8 cellular contexts compared by ENCODE assay signal in genomic region chr1:108559215-108560142, GRCh38. TPM values are rescaled to one million over a fixed set of nuclear protein-coding genes. Genes with fewer than 3 reads are reported as not detected.
DNase-seq lines count a peak whose midpoint lies in the region; ATAC-seq and TF ChIP-seq lines count a peak whose summit lies in the region.

Gene EEIG2, plus strand, starts transcription at chr1:108560100. Its CDS starts 329 bp downstream, at chr1:108560429.

- peak within 1 kb of the TSS; percentile 77 for H3K27ac Mint-ChIP-seq in activated T-helper 2 cell treated with anti-CD3 and anti-CD28 coated beads, Interferon-gamma antibody, Interleukin-2, Interleukin-4, amounts not matched to agents 10 μg/mL and 5 μg/mL and 100 μg/mL, durations not matched to agents 14 hours and 24 hours and 36 hours

- H3K36me3 ChIP-seq in GM23248 (ENCODE audit: low read depth) (no peaks in the 10 kb centered on the region), KOPT-K1 (ENCODE audit: insufficient read depth, low read length) (no peaks in the 10 kb centered on the region), RWPE2 (ENCODE audit: low read depth) (no peaks in the 10 kb centered on the region), neuron (ENCODE audit: insufficient read depth, low read length) (no peaks in the 10 kb centered on the region), stomach smooth muscle (ENCODE audit: control insufficient read depth in 2 of 2, insufficient read depth in 2 of 2, low read length in 2 of 2) (no peaks in the 10 kb centered on the region)

- peak within 1 kb of the TSS; percentile 95 for H3K4me2 ChIP-seq in GM23248 (ENCODE audit: unreplicated experiment)

- no peaks in the 10 kb centered on the region for H4K20me1 ChIP-seq in GM23248 (ENCODE audit: insufficient read depth)

- H3K4me1 ChIP-seq in GM23248 (ENCODE audit: insufficient read depth) = peaks cover 6% of the 10 kb centered on the region
- H3K4me1 ChIP-seq in RWPE2 (ENCODE audit: insufficient read depth, poor library complexity, severe bottlenecking) = peaks cover 4% of the 10 kb centered on the region
- H3K4me1 ChIP-seq in foreskin keratinocyte = peaks cover 12% of the 10 kb centered on the region
- H3K4me1 ChIP-seq in neuron (ENCODE audit: insufficient read depth, low read length) = peaks cover 7% of the 10 kb centered on the region
- peaks cover 12% of the 10 kb centered on the region for H3K4me1 ChIP-seq in stomach smooth muscle (ENCODE audit: control insufficient read depth, insufficient read depth, low read length)

- no peaks in the 10 kb centered on the region for H3K36me3 Mint-ChIP-seq in activated T-helper 2 cell treated with anti-CD3 and anti-CD28 coated beads, Interferon-gamma antibody, Interleukin-2, Interleukin-4, amounts not matched to agents 10 μg/mL and 5 μg/mL and 100 μg/mL, durations not matched to agents 14 hours and 24 hours and 36 hours (ENCODE audit: low read depth)

- peaks cover 12% of the 10 kb centered on the region; the same call in 1 of the 2 replicates for H3F3A ChIP-seq in GM23248 (ENCODE audit: insufficient read depth)

- H3K4me3 ChIP-seq in GM23248 (peak within 1 kb of the TSS; percentile 77), RWPE2 (ENCODE audit: severe bottlenecking) (peak within 1 kb of the TSS; percentile 51), neuron (ENCODE audit: low read length) (peak within 1 kb of the TSS; percentile 87), stomach smooth muscle (ENCODE audit: low read length in 2 of 2) (peak within 1 kb of the TSS; percentile 56 to 85)

- peaks cover 40% of the 10 kb centered on the region for H3K4me1 Mint-ChIP-seq in activated T-helper 2 cell treated with anti-CD3 and anti-CD28 coated beads, Interferon-gamma antibody, Interleukin-2, Interleukin-4, amounts not matched to agents 10 μg/mL and 5 μg/mL and 100 μg/mL, durations not matched to agents 14 hours and 24 hours and 36 hours (ENCODE audit: low read depth)

- TF ChIP-seq CTCF in RWPE2 (IDR thresholded peaks at IDR 0.05; ENCODE audit: poor library complexity, severe bottlenecking) = peak; percentile 95
- TF ChIP-seq CTCF in foreskin keratinocyte (conservative IDR thresholded peaks at IDR 0.05) = peak; percentile 92

- in situ Hi-C loops in GM23248 (cut with MboI) = no loop called here

- peak within 1 kb of the TSS; percentile 74 for H3K9ac ChIP-seq in GM23248
- peak within 1 kb of the TSS; percentile 46 to 68 for H3K9ac ChIP-seq in stomach smooth muscle (ENCODE audit: low read length in 2 of 2)

- no peaks in the 10 kb centered on the region for H3K9me2 ChIP-seq in GM23248 (ENCODE audit: insufficient read depth)

- peak within 1 kb of the TSS; percentile 53 for H3K27ac ChIP-seq in GM23248
- peak within 1 kb of the TSS; percentile 74 for H3K27ac ChIP-seq in KOPT-K1 (ENCODE audit: low read depth, low read length, poor library complexity, severe bottlenecking)
- no peak within 1 kb of the TSS for H3K27ac ChIP-seq in RWPE2 (ENCODE audit: poor library complexity, severe bottlenecking)
- H3K27ac ChIP-seq in foreskin keratinocyte = no peak within 1 kb of the TSS
- H3K27ac ChIP-seq in stomach smooth muscle (ENCODE audit: low read length) = peak within 1 kb of the TSS; percentile 31

- peak within 1 kb of the TSS; percentile 95 for H3K4me3 Mint-ChIP-seq in activated T-helper 2 cell treated with anti-CD3 and anti-CD28 coated beads, Interferon-gamma antibody, Interleukin-2, Interleukin-4, amounts not matched to agents 10 μg/mL and 5 μg/mL and 100 μg/mL, durations not matched to agents 14 hours and 24 hours and 36 hours (ENCODE audit: low read depth)

- WGBS in GM23248 (ENCODE audit: low coverage in 1 of 2, low lambda C conversion rate in 2 of 2, missing lambda C conversion rate in 2 of 2), 2 experiments = 16 to 26% methylated on average over 30 to 47 of the region's 55 CpGs

- ATAC-seq in RWPE2 (ENCODE audit: low read depth) = peak; percentile 81
- ATAC-seq in foreskin keratinocyte = peak; percentile 92

- DNase-seq in ELR (ENCODE audit: low read depth) = peak; percentile 92
- peak; percentile 92 for DNase-seq in GM23248
- DNase-seq in RWPE2 (ENCODE audit: low spot score) = peak; percentile 58
- DNase-seq in activated T-helper 2 cell treated with anti-CD3 and anti-CD28 coated beads, Interferon-gamma antibody, Interleukin-2, Interleukin-4, amounts not matched to agents 10 μg/mL and 5 μg/mL and 100 μg/mL, durations not matched to agents 14 hours and 24 hours and 36 hours (ENCODE audit: low spot score) = peak; percentile 87
- DNase-seq in foreskin keratinocyte = peak in 1 of 2 donors; percentile 58

- H3K27me3 Mint-ChIP-seq in activated T-helper 2 cell treated with anti-CD3 and anti-CD28 coated beads, Interferon-gamma antibody, Interleukin-2, Interleukin-4, amounts not matched to agents 10 μg/mL and 5 μg/mL and 100 μg/mL, durations not matched to agents 14 hours and 24 hours and 36 hours (ENCODE audit: low read depth) = peaks cover 4% of the 10 kb centered on the region

- peaks cover 33% of the 10 kb centered on the region for H3K79me2 ChIP-seq in GM23248 (ENCODE audit: insufficient read depth)

- intact Hi-C loops in activated T-helper 2 cell treated with anti-CD3 and anti-CD28 coated beads, Interferon-gamma antibody, Interleukin-2, Interleukin-4, amounts not matched to agents 10 μg/mL and 5 μg/mL and 100 μg/mL, durations not matched to agents 14 hours and 24 hours and 36 hours (cut with micrococcal nuclease) = loop anchor here (1.0 to 2.0 kb wide), 3 partner anchors 55 to 133 kb away; partner anchors contain the start of gene PRPF38B

- peak within 1 kb of the TSS; percentile 97 for H2AFZ ChIP-seq in GM23248
- peak within 1 kb of the TSS; percentile 81 for H2AFZ ChIP-seq in neuron (ENCODE audit: low read depth, low read length)

- no peaks in the 10 kb centered on the region for H3K27me3 ChIP-seq in GM23248 (replicated peaks; ENCODE audit: insufficient read depth)
- no peaks in the 10 kb centered on the region for H3K27me3 ChIP-seq in RWPE2 (ENCODE audit: insufficient read depth, poor library complexity, severe bottlenecking)
- H3K27me3 ChIP-seq in foreskin keratinocyte = peaks cover 7% of the 10 kb centered on the region
- peaks cover 16% of the 10 kb centered on the region for H3K27me3 ChIP-seq in neuron (ENCODE audit: insufficient read depth, low read length)
- no peaks in the 10 kb centered on the region for H3K27me3 ChIP-seq in stomach smooth muscle (ENCODE audit: control insufficient read depth in 1 of 2, insufficient read depth in 2 of 2, low read length in 2 of 2)

- no peaks in the 10 kb centered on the region for H3K9me3 ChIP-seq in GM23248 (ENCODE audit: low read depth)
- no peaks in the 10 kb centered on the region for H3K9me3 ChIP-seq in KOPT-K1 (ENCODE audit: insufficient read depth, low read length, poor library complexity, severe bottlenecking)
- H3K9me3 ChIP-seq in RWPE2 (ENCODE audit: severe bottlenecking) = no peaks in the 10 kb centered on the region
- no peaks in the 10 kb centered on the region for H3K9me3 ChIP-seq in neuron (ENCODE audit: low read length)
- H3K9me3 ChIP-seq in stomach smooth muscle (ENCODE audit: control insufficient read depth in 2 of 2, low read length in 2 of 2) = no peaks in the 10 kb centered on the region

- no peaks in the 10 kb centered on the region for H3K9me3 Mint-ChIP-seq in activated T-helper 2 cell treated with anti-CD3 and anti-CD28 coated beads, Interferon-gamma antibody, Interleukin-2, Interleukin-4, amounts not matched to agents 10 μg/mL and 5 μg/mL and 100 μg/mL, durations not matched to agents 14 hours and 24 hours and 36 hours

RNA-seq across cellular contexts. Expression of gene EEIG2, which starts in this region (rescaled TPM):
- 5.4 and 6.4 TPM in 2 replicates for total RNA-seq in GM23248 (2014; rRNA removed; shearing (Covaris generic))
- polyA plus RNA-seq in GM23248 (2016; fragmentation: Nextera tagmentation; extraction: Ambion mirVana) (0.70 and 1.0 TPM in 2 replicates), foreskin keratinocyte (0.75 and 0.78 TPM in 2 replicates)
- total RNA-seq in activated T-helper 2 cell treated with anti-CD3 and anti-CD28 coated beads, Interferon-gamma antibody, Interleukin-2, Interleukin-4, amounts not matched to agents 10 μg/mL and 5 μg/mL and 100 μg/mL, durations not matched to agents 14 hours and 24 hours and 36 hours = 25.4 and 26.4 TPM in 2 replicates
- total RNA-seq in foreskin keratinocyte = 3.2 and 3.6 TPM in 2 replicates

Comparison
In these comparisons a context has a peak if more than half of its experiments do, and no peak if none do; other contexts are left out.
1. H3K27ac ChIP-seq: peak in GM23248 (single experiment), KOPT-K1 (single experiment) and stomach smooth muscle (single experiment); none in RWPE2 (single experiment) and foreskin keratinocyte (single experiment).
2. Peak in every context shown above with its lines, with median percentiles within 50 percentile points of each other: H3K4me3 ChIP-seq.